14 cellular contexts compared by ENCODE assay signal in the genomic region with DNA sequence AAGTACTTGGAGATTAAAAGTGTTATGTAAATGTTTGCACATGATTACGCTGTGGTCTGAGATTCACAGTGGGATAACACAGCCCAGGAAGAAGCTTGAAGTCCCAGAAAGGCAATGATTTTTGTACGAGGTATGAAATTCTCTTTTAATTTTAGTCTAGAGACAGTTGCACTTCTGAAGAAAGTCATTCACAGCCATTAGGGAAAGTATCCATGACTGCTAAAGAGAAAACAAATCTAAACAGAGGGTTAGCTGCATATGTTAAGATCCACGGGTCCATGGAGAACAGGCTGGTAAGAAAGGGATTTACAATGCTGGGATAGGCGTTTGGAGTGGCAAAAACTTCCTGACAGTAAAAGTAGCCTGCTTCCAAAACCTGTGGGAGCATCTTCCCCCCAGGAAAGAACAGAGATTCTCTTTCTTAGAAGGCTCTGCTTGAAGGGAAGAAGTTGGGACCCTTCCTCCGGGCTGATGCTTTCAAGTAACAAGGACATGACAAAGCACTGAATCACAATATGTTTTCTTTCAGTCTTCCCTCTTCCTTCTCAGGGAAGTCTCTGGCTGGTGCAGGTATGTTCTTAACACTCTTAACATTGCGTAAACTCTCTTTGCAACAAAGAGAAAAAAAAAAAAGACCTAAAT.
DNase-seq lines count a peak whose midpoint lies in the region; ATAC-seq, FAIRE-seq and TF ChIP-seq lines count a peak whose summit lies in the region.
"Had no signal": no experiment of that assay in that cellular context is flagged by ENCODE, and none has a peak within 500 bp of the region (broad histone marks: within the 10 kb centered on the region; RNA-seq: fewer than 3 reads in every experiment).

No MANE protein-coding gene starts in this region.

- peak overlapping the region; percentile 40 for H3K9ac ChIP-seq in muscle layer of colon (ENCODE audit: low read length)

- peak overlapping the region; percentile 95 for H3K27ac ChIP-seq in RWPE2 (ENCODE audit: poor library complexity, severe bottlenecking)
- peak overlapping the region; percentile 83 to 89 (median 84) for H3K27ac ChIP-seq in esophagus muscularis mucosa (replicated peaks in 1 of 4)
- peak overlapping the region; percentile 87 for H3K27ac ChIP-seq in muscle layer of colon (ENCODE audit: low read depth, low read length)
- H3K27ac ChIP-seq in tibial nerve = peak overlapping the region in 3 of 4 donors; percentile 35 to 87 (median 85)

- TF ChIP-seq POLR2A in esophagus muscularis mucosa (IDR thresholded peaks at IDR 0.05; ENCODE audit: low read depth) (no peak), tibial nerve (IDR thresholded peaks at IDR 0.05) (no peak)

- ATAC-seq in RWPE2 (ENCODE audit: low read depth) = peak; percentile 62
- ATAC-seq in HG02870 (IDR thresholded peaks at IDR 0.05; ENCODE audit: unreplicated experiment) = no peak

- no peak overlapping the region for H3K4me3 ChIP-seq in RWPE2 (ENCODE audit: severe bottlenecking)
- H3K4me3 ChIP-seq in esophagus muscularis mucosa = peak overlapping the region; percentile 38 to 58 (median 48)
- peak overlapping the region in 1 of 2 donors; percentile 24 for H3K4me3 ChIP-seq in muscle layer of colon (ENCODE audit: low read depth in 1 of 2, low read length in 2 of 2)
- no peak overlapping the region for H3K4me3 ChIP-seq in tibial nerve

- intact Hi-C loops in esophagus muscularis mucosa (cut with DNase I) = loop anchor here (5.0 to 10.0 kb wide), 2 partner anchors 70 to 218 kb away; a partner anchor contains a TSS

- no peak for TF ChIP-seq CTCF in RWPE2 (IDR thresholded peaks at IDR 0.05; ENCODE audit: poor library complexity, severe bottlenecking)
- TF ChIP-seq CTCF in esophagus muscularis mucosa (IDR thresholded peaks at IDR 0.05) = no peak
- no peak for TF ChIP-seq CTCF in tibial nerve (IDR thresholded peaks at IDR 0.05)

- WGBS in esophagus muscularis mucosa = 19% methylated on average over 6 of the region's 6 CpGs
- WGBS in tibial nerve, 2 donors = 29 to 35% methylated on average over 6 of the region's 6 CpGs

- H3K36me3 ChIP-seq in RWPE2 (ENCODE audit: low read depth) (peaks cover under 1% of the 10 kb centered on the region), esophagus muscularis mucosa (no peaks in the 10 kb centered on the region), muscle layer of colon (ENCODE audit: insufficient read depth, low read length) (no peaks in the 10 kb centered on the region), tibial nerve (no peaks in the 10 kb centered on the region)

- H3K9me3 ChIP-seq in RWPE2 (ENCODE audit: severe bottlenecking) (no peaks in the 10 kb centered on the region), esophagus muscularis mucosa (no peaks in the 10 kb centered on the region), muscle layer of colon (ENCODE audit: low read length) (no peaks in the 10 kb centered on the region), tibial nerve (peaks cover 0 to 4% (median 0%) of the 10 kb centered on the region in 4 donors)

- TF ChIP-seq EP300 in esophagus muscularis mucosa (IDR thresholded peaks at IDR 0.05) (no peak), tibial nerve (IDR thresholded peaks at IDR 0.05) (no peak)

- DNase-seq in RWPE2 (ENCODE audit: low spot score) (no peak), esophagus muscularis mucosa (ENCODE audit: extremely low spot score) (no peak), tibial nerve (ENCODE audit: low spot score in 2 of 2) (no peak), hepatic stellate cell (ENCODE audit: low spot score) (no peak), epidermal melanocyte (ENCODE audit: insufficient read length, low spot score) (no peak), HTR-8/SVneo (ENCODE audit: insufficient read length, low spot score) (no peak)
- DNase-seq: activated CD4-positive, alpha-beta T cell treated with anti-CD3 and anti-CD28 coated beads, Interleukin-2, amount 10 ng/mL, durations not matched to agents 7 days and 5 days; activated naive CD4-positive, alpha-beta T cell treated with anti-CD3 and anti-CD28 coated beads, Interleukin-2, amount 50 U/mL, for 16 hours; midbrain; NCI-H510A; stimulated activated CD4-positive, alpha-beta T cell treated with anti-CD3 and anti-CD28 coated beads, Interleukin-1b, Interleukin-23, amount 100 ng/mL, for 48 hours had no signal

- H3K4me1 ChIP-seq in RWPE2 (ENCODE audit: insufficient read depth, poor library complexity, severe bottlenecking) (peaks cover 65% of the 10 kb centered on the region), esophagus muscularis mucosa (peaks cover 18 to 92% (median 74%) of the 10 kb centered on the region in 4 donors), muscle layer of colon (ENCODE audit: insufficient read depth, low read length) (peaks cover 37% of the 10 kb centered on the region), tibial nerve (peaks cover 0 to 65% (median 0%) of the 10 kb centered on the region in 4 donors)

- H3K27me3 ChIP-seq in RWPE2 (ENCODE audit: insufficient read depth, poor library complexity, severe bottlenecking) (no peaks in the 10 kb centered on the region), esophagus muscularis mucosa (no peaks in the 10 kb centered on the region), muscle layer of colon (ENCODE audit: control insufficient read depth in 1 of 2, insufficient read depth in 2 of 2, low read length in 2 of 2) (no peaks in the 10 kb centered on the region), tibial nerve (no peaks in the 10 kb centered on the region)

- FAIRE-seq in HTR-8/SVneo (lab: Jason Lieb, UNC) = no peak
- FAIRE-seq: D721Med had no signal

Comparison
In these comparisons a context has a peak if more than half of its experiments do, and no peak if none do; other contexts are left out.
1. H3K4me3 ChIP-seq: peak in esophagus muscularis mucosa (4 of 4); none in RWPE2 (single experiment) and tibial nerve (0 of 4).
2. Peak in every context shown above with its lines, with median percentiles within 50 percentile points of each other: H3K27ac ChIP-seq.